ENCODE assay signal across 12 cellular contexts in the genomic region with DNA sequence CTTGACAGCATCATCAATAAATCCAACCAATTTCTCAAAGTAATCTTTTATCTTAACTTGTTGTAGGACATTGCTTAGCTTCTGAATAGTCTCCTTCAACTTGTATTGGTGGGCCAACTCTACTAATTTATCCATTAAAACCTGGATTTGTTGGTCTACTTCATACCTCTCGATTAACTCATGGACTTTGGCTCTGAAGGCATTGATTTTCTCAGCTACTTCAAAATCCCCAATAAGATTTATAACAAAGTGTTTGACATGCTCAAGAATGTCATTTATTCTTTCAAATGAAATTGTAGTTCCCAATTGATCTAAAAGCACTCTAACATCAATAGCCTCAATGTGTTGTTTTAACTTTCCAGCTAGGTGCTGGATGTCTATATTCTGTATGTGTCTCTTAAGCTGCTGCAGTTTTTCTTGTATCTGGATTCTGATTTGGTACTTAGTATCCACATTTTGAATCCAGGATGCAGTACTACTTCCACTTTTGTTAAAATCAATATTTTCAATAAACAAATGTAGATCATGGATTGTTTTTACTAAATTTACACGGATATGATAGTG. TPM values are rescaled to one million over a fixed set of nuclear protein-coding genes. Genes with fewer than 3 reads are reported as not detected.
"Had no signal": no experiment of that assay in that cellular context is flagged by ENCODE, and none has a peak within 500 bp of the region (broad histone marks: within the 10 kb centered on the region; RNA-seq: fewer than 3 reads in every experiment).

No MANE protein-coding gene starts in this region.

- H3K9me3 ChIP-seq: HAP-1 had no signal

- H2AFZ ChIP-seq: GM23248, GM23338 had no signal

- H3K4me1 ChIP-seq: HAP-1 had no signal

- H3K9ac ChIP-seq: GM23248 had no signal

- H3K4me2 ChIP-seq: GM23338 had no signal

- DNase-seq: GM23248, GOT3, H7, H9, HCEC 1CT, HFFc6 had no signal

- H3K27ac ChIP-seq: GM23248 had no signal

- FAIRE-seq: H1, H54 had no signal

- ATAC-seq: GM23338, HCT116 had no signal

- H3K36me3 ChIP-seq: HAP-1 had no signal

- H3K4me3 ChIP-seq: GM23248, GM23338, HAP-1 had no signal

RNA-seq across cellular contexts. Expression of gene APOB, which starts 34.1 kb away (rescaled TPM):
- total RNA-seq: GM23248, H4, HFFc6 had no signal
- polyA plus RNA-seq: GM23248 had no signal
